32 cellular contexts compared by ENCODE assay signal in genomic region chr2:74092236-74092635, GRCh38. TPM values are rescaled to one million over a fixed set of nuclear protein-coding genes. Genes with fewer than 3 reads are reported as not detected.
DNase-seq lines count a peak whose midpoint lies in the region; ATAC-seq and TF ChIP-seq lines count a peak whose summit lies in the region.
"Had no signal": no experiment of that assay in that cellular context is flagged by ENCODE, and none has a peak within 500 bp of the region (broad histone marks: within the 10 kb centered on the region; RNA-seq: fewer than 3 reads in every experiment).

No MANE protein-coding gene starts in this region.

- no peak overlapping the region for H3K27ac Mint-ChIP-seq in H9
- H3K27ac Mint-ChIP-seq: activated naive CD8-positive, alpha-beta T cell treated with anti-CD3 and anti-CD28 coated beads for 36 hours; activated T-helper 2 cell treated with anti-CD3 and anti-CD28 coated beads, Interferon-gamma antibody, Interleukin-2, Interleukin-4, amounts not matched to agents 10 μg/mL and 5 μg/mL and 100 μg/mL, durations not matched to agents 14 hours and 24 hours and 36 hours; nephron had no signal

- no peak overlapping the region for H2BK15ac ChIP-seq in H9 (ENCODE audit: low read depth, low read length)

- H3K4me1 ChIP-seq in H9 (ENCODE audit: insufficient read depth, low read length): no peaks in the 10 kb centered on the region
- H3K4me1 ChIP-seq: foreskin keratinocyte, left lung had no signal

- no peak overlapping the region for H3K23ac ChIP-seq in H9 (ENCODE audit: insufficient read length, low read depth, low read length)

- H3K4me1 Mint-ChIP-seq in H9: peaks cover 7 to 13% of the 10 kb centered on the region in 2 experiments
- H3K4me1 Mint-ChIP-seq: activated CD4-positive, alpha-beta T cell treated with anti-CD3 and anti-CD28 coated beads, Interleukin-2, amount 10 ng/mL, durations not matched to agents 7 days and 5 days; activated naive CD8-positive, alpha-beta T cell treated with anti-CD3 and anti-CD28 coated beads for 36 hours; nephron had no signal

- WGBS in H9 (ENCODE audit: extremely low coverage, insufficient read length, low lambda C conversion rate): no CpG with 5 or more reads among the region's 7 CpGs

- no peak overlapping the region for H2BK20ac ChIP-seq in H9 (ENCODE audit: low read depth, low read length, poor library complexity, severe bottlenecking)

- H3K27me3 Mint-ChIP-seq in H9 (ENCODE audit: low read depth): no peaks in the 10 kb centered on the region
- H3K27me3 Mint-ChIP-seq: activated CD4-positive, alpha-beta T cell treated with anti-CD3 and anti-CD28 coated beads, Interleukin-2, amount 10 ng/mL, durations not matched to agents 7 days and 5 days; activated naive CD8-positive, alpha-beta T cell treated with anti-CD3 and anti-CD28 coated beads for 36 hours; CD4-positive, CD25-positive, alpha-beta regulatory T cell; effector memory CD8-positive, alpha-beta T cell had no signal

- DNase-seq in H9 (peak; percentile 12), brain microvascular endothelial cell (peak; percentile 27), hippocampal formation (lab: John Stamatoyannopoulos, UW) (peak; percentile 19 to 38), sciatic nerve (ENCODE audit: low spot score) (no peak), SHP77 treated with DMSO at 0.1 percent for 48 hours (lab: John Stamatoyannopoulos, UW) (no peak), ureter (ENCODE audit: low spot score) (no peak)
- no peak for DNase-seq in activated CD4-positive, CD25-positive, alpha-beta regulatory T cell (lab: John Stamatoyannopoulos, UW)
- DNase-seq: activated CD4-positive, alpha-beta T cell treated with anti-CD3 and anti-CD28 coated beads, Interleukin-2, amount 10 ng/mL, durations not matched to agents 7 days and 5 days; activated naive CD8-positive, alpha-beta T cell treated with anti-CD3 and anti-CD28 coated beads for 36 hours; CD4-positive, CD25-positive, alpha-beta regulatory T cell; effector memory CD8-positive, alpha-beta T cell; EL; left lung; NCI-H1105; NCI-H187 treated with DMSO at 0.1 percent for 48 hours; NCI-H2171 treated with DMSO at 0.1 percent for 48 hours; NCI-H524 treated with DMSO at 0.1 percent for 48 hours; NK-92 treated with Interleukin-12 subunit alpha and Interleukin-12 subunit beta, amount 100 ng/mL, for 24 hours; ovary; PC-9; right cardiac atrium; stimulated activated CD4-positive, alpha-beta T cell treated with anti-CD3 and anti-CD28 coated beads, Interleukin-12 subunit alpha, Interleukin-12 subunit beta, amount 100 ng/mL, for 4 hours; stimulated activated CD4-positive, alpha-beta T cell treated with anti-CD3 and anti-CD28 coated beads, Interleukin-4, amount 100 ng/mL, for 24 hours; T-helper 9 cell; WERI-Rb-1 had no signal

- H3K4me2 ChIP-seq in H9 (ENCODE audit: insufficient read depth, insufficient read length, low read length): no peak overlapping the region
- H3K4me2 ChIP-seq: PC-9 had no signal

- intact Hi-C loops in sciatic nerve (cut with DNase I): no loop called here

- no peak overlapping the region for H2AFZ ChIP-seq in H9 (ENCODE audit: low read length)
- H2AFZ ChIP-seq: PC-9 had no signal

- H4K20me1 ChIP-seq in H9 (ENCODE audit: control insufficient read depth, insufficient read depth, insufficient read length): no peaks in the 10 kb centered on the region

- H3K56ac ChIP-seq in H9 (ENCODE audit: insufficient read length, low read depth, low read length): no peak overlapping the region

- H3K14ac ChIP-seq in H9 (ENCODE audit: insufficient read depth, low read length): no peak overlapping the region

- in situ Hi-C loops in brain microvascular endothelial cell (cut with HindIII; ENCODE audit: low pct_ligation_motif_present, low sequenced_read_pairs): no loop called here

- no peaks in the 10 kb centered on the region for H3K79me2 ChIP-seq in H9 (ENCODE audit: insufficient read depth, low read length)

- no peak overlapping the region for H3T11ph ChIP-seq in H9 (ENCODE audit: low read length)

- no peak overlapping the region for H4K5ac ChIP-seq in H9 (ENCODE audit: insufficient read length, low read depth, low read length)

- TF ChIP-seq CTCF in H9 (conservative IDR thresholded peaks at IDR 0.05) (no peak), brain microvascular endothelial cell (IDR thresholded peaks at IDR 0.05; ENCODE audit: low read depth, low read length, missing control alignments) (no peak)

- no peak overlapping the region for H2BK5ac ChIP-seq in H9 (ENCODE audit: insufficient read length, low read length)

- no peak overlapping the region for H3K4me3 ChIP-seq in brain microvascular endothelial cell (ENCODE audit: low read depth, low read length)
- H3K4me3 ChIP-seq: K562, left lung, ovary, PC-9 had no signal

- peak; percentile 93 for ATAC-seq in sciatic nerve
- ATAC-seq: effector memory CD8-positive, alpha-beta T cell; foreskin keratinocyte; HCT116; K562; left lung; Right ventricle myocardium inferior; stimulated activated effector memory CD8-positive, alpha-beta T cell treated with anti-CD3 and anti-CD28 coated beads, Interleukin-12 subunit alpha, Interleukin-12 subunit beta, amount 100 ng/mL, for 72 hours had no signal

- H3K9ac ChIP-seq in H9 (ENCODE audit: extremely low read depth, insufficient read length, low read length): no peak overlapping the region

- H3K36me3 Mint-ChIP-seq in H9 (ENCODE audit: insufficient read depth in 1 of 3, low read depth in 3 of 3): peaks cover 9 to 55% (median 54%) of the 10 kb centered on the region in 3 experiments; a peak in 6 of 7 replicates

- H2AK5ac ChIP-seq in H9 (ENCODE audit: insufficient read length, low read length): no peak overlapping the region

- no peak overlapping the region for H3K27ac ChIP-seq in H9 (ENCODE audit: insufficient read length, low read depth, low read length)
- no peak overlapping the region for H3K27ac ChIP-seq in brain microvascular endothelial cell
- H3K27ac ChIP-seq: foreskin keratinocyte, left lung, ovary, PC-9, WERI-Rb-1 had no signal

- H3K36me3 ChIP-seq in brain microvascular endothelial cell (replicated peaks): peaks cover 11% of the 10 kb centered on the region
- H3K36me3 ChIP-seq: ovary had no signal

- no peak overlapping the region for H3K4ac ChIP-seq in H9 (ENCODE audit: low read depth, low read length)

- H2BK120ac ChIP-seq in H9 (ENCODE audit: low read depth, low read length, poor library complexity, severe bottlenecking): no peak overlapping the region

- H3K27me3 ChIP-seq in H9 (ENCODE audit: insufficient read depth, low read length) (no peaks in the 10 kb centered on the region), brain microvascular endothelial cell (replicated peaks) (no peaks in the 10 kb centered on the region)
- H3K27me3 ChIP-seq: foreskin keratinocyte, left lung, ovary had no signal

- no peak overlapping the region for H3K4me3 Mint-ChIP-seq in H9
- H3K4me3 Mint-ChIP-seq: activated CD4-positive, alpha-beta T cell treated with anti-CD3 and anti-CD28 coated beads, Interleukin-2, amount 10 ng/mL, durations not matched to agents 7 days and 5 days; activated naive CD8-positive, alpha-beta T cell treated with anti-CD3 and anti-CD28 coated beads for 36 hours; CD4-positive, CD25-positive, alpha-beta regulatory T cell; effector memory CD8-positive, alpha-beta T cell; nephron; stimulated activated effector memory CD8-positive, alpha-beta T cell treated with anti-CD3 and anti-CD28 coated beads, Interleukin-12 subunit alpha, Interleukin-12 subunit beta, amount 100 ng/mL, for 72 hours had no signal

- H3K79me1 ChIP-seq in H9 (ENCODE audit: insufficient read depth, low read depth, low read length, poor library complexity, severe bottlenecking): no peaks in the 10 kb centered on the region

- no peak overlapping the region for H4K8ac ChIP-seq in H9 (replicated peaks; ENCODE audit: insufficient read length, low read depth, low read length)

- no peaks in the 10 kb centered on the region for H3K23me2 ChIP-seq in H9 (ENCODE audit: insufficient read length, low read depth, low read length, poor library complexity, severe bottlenecking)

- no peaks in the 10 kb centered on the region for H3K9me3 ChIP-seq in H9 (ENCODE audit: control insufficient read depth, low read depth, low read length)
- H3K9me3 ChIP-seq: left lung, ovary had no signal

- no peak overlapping the region for H3K18ac ChIP-seq in H9 (ENCODE audit: insufficient read length, low read depth, low read length)

- no peaks in the 10 kb centered on the region; a peak in 1 of 5 replicates for H3K9me3 Mint-ChIP-seq in H9
- H3K9me3 Mint-ChIP-seq: activated CD4-positive, alpha-beta T cell treated with anti-CD3 and anti-CD28 coated beads, Interleukin-2, amount 10 ng/mL, durations not matched to agents 7 days and 5 days; activated naive CD8-positive, alpha-beta T cell treated with anti-CD3 and anti-CD28 coated beads for 36 hours; activated T-helper 2 cell treated with anti-CD3 and anti-CD28 coated beads, Interferon-gamma antibody, Interleukin-2, Interleukin-4, amounts not matched to agents 10 μg/mL and 5 μg/mL and 100 μg/mL, durations not matched to agents 14 hours and 24 hours and 36 hours; CD4-positive, CD25-positive, alpha-beta regulatory T cell; effector memory CD8-positive, alpha-beta T cell; nephron; stimulated activated effector memory CD8-positive, alpha-beta T cell treated with anti-CD3 and anti-CD28 coated beads, Interleukin-12 subunit alpha, Interleukin-12 subunit beta, amount 100 ng/mL, for 72 hours had no signal

- no peak overlapping the region for H2BK12ac ChIP-seq in H9 (ENCODE audit: insufficient read length, low read depth, low read length)

- no peak overlapping the region for H4K91ac ChIP-seq in H9 (ENCODE audit: insufficient read length, low read depth, low read length)

RNA-seq across cellular contexts. Expression of gene BOLA3, which starts 55.5 kb away (rescaled TPM):
- total RNA-seq in H9 (2021) (45.0 and 51.9 TPM in 2 replicates), sciatic nerve (13.0 TPM), ureter (40.6 TPM)

Comparison
In these comparisons a context has a peak if more than half of its experiments do, and no peak if none do; other contexts are left out.
1. DNase-seq: peak in H9 (single experiment), brain microvascular endothelial cell (single experiment) and hippocampal formation (2 of 2); none in sciatic nerve (single experiment), activated CD4-positive, CD25-positive, alpha-beta regulatory T cell (0 of 4), SHP77 treated with DMSO at 0.1 percent for 48 hours (single experiment) and ureter (single experiment).